In genomic region chr1:101122452-101123166, GRCh38 we compare ENCODE assay signal across 11 cellular contexts.
A peak's percentile ranks its signal among the peaks of the same experiment; 100 is the strongest.
DNase-seq lines count a peak whose midpoint lies in the region; ATAC-seq and TF ChIP-seq lines count a peak whose summit lies in the region.
"Had no signal": no experiment of that assay in that cellular context is flagged by ENCODE, and none has a peak within 500 bp of the region (broad histone marks: within the 10 kb centered on the region; RNA-seq: fewer than 3 reads in every experiment).

No MANE protein-coding gene starts in this region.

- 83 to 90% (median 83%) methylated on average over 8 of the region's 8 CpGs for WGBS in adrenal gland, 4 donors
- 84% methylated on average over 8 of the region's 8 CpGs for WGBS in psoas muscle, 3 donors

- POLR2A ChIA-PET in HEK293T (lab: Yijun Ruan, JAX): no interaction called here

- intact Hi-C loops in adrenal gland (cut with DNase I) (no loop called here), psoas muscle (cut with DNase I) (no loop called here)

- TF ChIP-seq CTCF in adrenal gland (IDR thresholded peaks at IDR 0.05): no peak
- TF ChIP-seq CTCF in Peyer's patch (IDR thresholded peaks at IDR 0.05): no peak
- TF ChIP-seq CTCF in psoas muscle (IDR thresholded peaks at IDR 0.05): no peak

- peak; percentile 64 for ATAC-seq in CD4-positive, CD25-positive, alpha-beta regulatory T cell (ENCODE audit: low read depth in 2 of 2)
- peak; percentile 96 for ATAC-seq in GM19023 (IDR thresholded peaks at IDR 0.05; ENCODE audit: unreplicated experiment)
- peak; percentile 98 for ATAC-seq in HG02885 (IDR thresholded peaks at IDR 0.05; ENCODE audit: poor library complexity, unreplicated experiment)
- no peak for ATAC-seq in psoas muscle
- ATAC-seq: SK-N-SH treated with all-trans-retinoic acid at 6 μM for 48 hours had no signal

- DNase-seq in CD4-positive, CD25-positive, alpha-beta regulatory T cell: peak in 2 of 3 donors; percentile 31 to 84
- no peak for DNase-seq in T-helper 2 cell treated with Interferon-gamma antibody and Interleukin-4, amounts not matched to agents 5 μg/mL and 100 μg/mL, for 36 hours (ENCODE audit: low spot score)
- DNase-seq in adrenal gland (no peak), Peyer's patch (no peak), psoas muscle (no peak), HEK293T (ENCODE audit: extremely low spot score) (no peak)
- DNase-seq: thyroid gland had no signal

- CTCF ChIA-PET in HEK293T (lab: Yijun Ruan, JAX): no interaction called here

- H3K27me3 Mint-ChIP-seq in CD4-positive, CD25-positive, alpha-beta regulatory T cell: no peaks in the 10 kb centered on the region
- H3K27me3 Mint-ChIP-seq in T-helper 2 cell treated with Interferon-gamma antibody and Interleukin-4, amounts not matched to agents 5 μg/mL and 100 μg/mL, for 36 hours (ENCODE audit: low read depth): no peaks in the 10 kb centered on the region

- peaks cover 29 to 66% (median 55%) of the 10 kb centered on the region in 4 donors for H3K4me1 Mint-ChIP-seq in CD4-positive, CD25-positive, alpha-beta regulatory T cell
- peaks cover 62% of the 10 kb centered on the region for H3K4me1 Mint-ChIP-seq in T-helper 2 cell treated with Interferon-gamma antibody and Interleukin-4, amounts not matched to agents 5 μg/mL and 100 μg/mL, for 36 hours (ENCODE audit: low read depth)

- H3K36me3 ChIP-seq in CD4-positive, CD25-positive, alpha-beta regulatory T cell (ENCODE audit: control insufficient read depth, insufficient read depth, low read length): no peaks in the 10 kb centered on the region
- H3K36me3 ChIP-seq in adrenal gland (replicated peaks in 1 of 2) (no peaks in the 10 kb centered on the region), Peyer's patch (no peaks in the 10 kb centered on the region), psoas muscle (ENCODE audit: insufficient read depth in 1 of 2, low read depth in 1 of 2) (no peaks in the 10 kb centered on the region)
- H3K36me3 ChIP-seq: thyroid gland had no signal

- peak overlapping the region; percentile 68 for H3K4me3 ChIP-seq in CD4-positive, CD25-positive, alpha-beta regulatory T cell (ENCODE audit: low read depth, low read length)
- H3K4me3 ChIP-seq in adrenal gland (no peak overlapping the region), Peyer's patch (no peak overlapping the region), psoas muscle (no peak overlapping the region)
- H3K4me3 ChIP-seq: thyroid gland had no signal

- peak overlapping the region; percentile 55 for H3K27ac ChIP-seq in CD4-positive, CD25-positive, alpha-beta regulatory T cell (ENCODE audit: insufficient read depth, low read length, poor library complexity, severe bottlenecking)
- H3K27ac ChIP-seq in adrenal gland (no peak overlapping the region), Peyer's patch (no peak overlapping the region), psoas muscle (no peak overlapping the region)
- H3K27ac ChIP-seq: thyroid gland had no signal

- peak overlapping the region; percentile 34 to 62 (median 58) for H3K4me3 Mint-ChIP-seq in CD4-positive, CD25-positive, alpha-beta regulatory T cell
- H3K4me3 Mint-ChIP-seq in T-helper 2 cell treated with Interferon-gamma antibody and Interleukin-4, amounts not matched to agents 5 μg/mL and 100 μg/mL, for 36 hours: peak overlapping the region; percentile 62

- no peaks in the 10 kb centered on the region for H3K27me3 ChIP-seq in CD4-positive, CD25-positive, alpha-beta regulatory T cell (ENCODE audit: control insufficient read depth, insufficient read depth, low read length)
- H3K27me3 ChIP-seq in adrenal gland: no peaks in the 10 kb centered on the region
- no peaks in the 10 kb centered on the region for H3K27me3 ChIP-seq in Peyer's patch
- H3K27me3 ChIP-seq in psoas muscle (ENCODE audit: insufficient read depth in 3 of 3, low read length in 2 of 3): no peaks in the 10 kb centered on the region
- H3K27me3 ChIP-seq: thyroid gland had no signal

- peaks cover 39% of the 10 kb centered on the region for H3K4me1 ChIP-seq in CD4-positive, CD25-positive, alpha-beta regulatory T cell (ENCODE audit: control insufficient read depth, insufficient read depth, low read length, poor library complexity, severe bottlenecking)
- H3K4me1 ChIP-seq in adrenal gland (replicated peaks in 1 of 2) (no peaks in the 10 kb centered on the region), Peyer's patch (no peaks in the 10 kb centered on the region), psoas muscle (no peaks in the 10 kb centered on the region)
- H3K4me1 ChIP-seq: thyroid gland had no signal

- H3K36me3 Mint-ChIP-seq in CD4-positive, CD25-positive, alpha-beta regulatory T cell: no peaks in the 10 kb centered on the region
- H3K36me3 Mint-ChIP-seq in T-helper 2 cell treated with Interferon-gamma antibody and Interleukin-4, amounts not matched to agents 5 μg/mL and 100 μg/mL, for 36 hours (ENCODE audit: low read depth): peaks cover 28% of the 10 kb centered on the region

- H3K9me3 ChIP-seq in CD4-positive, CD25-positive, alpha-beta regulatory T cell (ENCODE audit: control insufficient read depth in 2 of 2, low read length in 2 of 2): no peaks in the 10 kb centered on the region
- H3K9me3 ChIP-seq in adrenal gland (replicated peaks in 1 of 3): no peaks in the 10 kb centered on the region
- no peaks in the 10 kb centered on the region for H3K9me3 ChIP-seq in Peyer's patch
- no peaks in the 10 kb centered on the region for H3K9me3 ChIP-seq in psoas muscle
- H3K9me3 ChIP-seq: thyroid gland had no signal

- H3K9me3 Mint-ChIP-seq in CD4-positive, CD25-positive, alpha-beta regulatory T cell: peaks cover 0 to 3% (median 0%) of the 10 kb centered on the region in 7 donors
- peaks cover 5% of the 10 kb centered on the region for H3K9me3 Mint-ChIP-seq in T-helper 2 cell treated with Interferon-gamma antibody and Interleukin-4, amounts not matched to agents 5 μg/mL and 100 μg/mL, for 36 hours

- H3K27ac Mint-ChIP-seq in CD4-positive, CD25-positive, alpha-beta regulatory T cell: peak overlapping the region; percentile 72 to 88 (median 78)
- H3K27ac Mint-ChIP-seq in T-helper 2 cell treated with Interferon-gamma antibody and Interleukin-4, amounts not matched to agents 5 μg/mL and 100 μg/mL, for 36 hours: peak overlapping the region; percentile 80
- H3K27ac Mint-ChIP-seq: IgD-negative memory B cell had no signal

- no peak for TF ChIP-seq POLR2A in adrenal gland (IDR thresholded peaks at IDR 0.05)
- TF ChIP-seq POLR2A in Peyer's patch (IDR thresholded peaks at IDR 0.05): no peak

TF ChIP-seq in HEK293T, 16 proteins besides CTCF, POLR2A, EP300 and RAD21:
- TF ChIP-seq ZNF384 (IDR thresholded peaks at IDR 0.05) (no peak), ELF4 (IDR thresholded peaks at IDR 0.05) (no peak), PKNOX1 (IDR thresholded peaks at IDR 0.05) (no peak), FOXM1 (IDR thresholded peaks at IDR 0.05; ENCODE audit: borderline replicate concordance) (no peak), CTBP1 (IDR thresholded peaks at IDR 0.05; ENCODE audit: borderline replicate concordance) (no peak), NFRKB (IDR thresholded peaks at IDR 0.05) (no peak), FOXK2 (IDR thresholded peaks at IDR 0.05) (no peak), ARNT (IDR thresholded peaks at IDR 0.05) (no peak), BHLHE40 (IDR thresholded peaks at IDR 0.05; ENCODE audit: borderline replicate concordance) (no peak), SP1 (IDR thresholded peaks at IDR 0.05) (no peak), SUZ12 (IDR thresholded peaks at IDR 0.05) (no peak), HDGF (IDR thresholded peaks at IDR 0.05; ENCODE audit: borderline replicate concordance) (no peak), L3MBTL2 (conservative IDR thresholded peaks at IDR 0.05) (no peak)

Comparison
In these comparisons a context has a peak if more than half of its experiments do, and no peak if none do; other contexts are left out.
1. ATAC-seq: peak in CD4-positive, CD25-positive, alpha-beta regulatory T cell (2 of 2), GM19023 (single experiment) and HG02885 (single experiment); none in psoas muscle (0 of 4).
2. DNase-seq: peak in CD4-positive, CD25-positive, alpha-beta regulatory T cell (2 of 3); none in T-helper 2 cell treated with Interferon-gamma antibody and Interleukin-4, amounts not matched to agents 5 μg/mL and 100 μg/mL, for 36 hours (single experiment), adrenal gland (0 of 7), Peyer's patch (0 of 3), psoas muscle (0 of 2) and HEK293T (single experiment).